12 cellular contexts compared by ENCODE assay signal in the genomic region with DNA sequence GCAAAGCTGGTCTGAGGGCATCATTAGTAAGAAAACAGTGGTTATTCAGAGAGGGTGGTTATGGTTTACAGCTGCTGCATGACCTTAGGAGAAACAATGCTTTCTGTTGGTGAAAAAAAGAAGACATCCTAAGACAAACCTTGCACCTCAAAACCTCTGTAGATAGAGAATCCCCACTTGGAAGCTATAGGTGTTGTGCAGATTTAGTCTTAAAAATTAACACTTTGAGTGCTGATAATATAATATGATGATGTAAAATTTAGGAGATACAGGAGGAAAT. TPM values are rescaled to one million over a fixed set of nuclear protein-coding genes. Genes with fewer than 3 reads are reported as not detected.
A peak's percentile ranks its signal among the peaks of the same experiment; 100 is the strongest.
DNase-seq lines count a peak whose midpoint lies in the region; ATAC-seq, FAIRE-seq and TF ChIP-seq lines count a peak whose summit lies in the region.
"Had no signal": no experiment of that assay in that cellular context is flagged by ENCODE, and none has a peak within 500 bp of the region (broad histone marks: within the 10 kb centered on the region; RNA-seq: fewer than 3 reads in every experiment).

No MANE protein-coding gene starts in this region.

- FAIRE-seq in A549 (lab: Jason Lieb, UNC) = no peak

- H3K36me3 Mint-ChIP-seq in T-helper 17 cell (ENCODE audit: low read depth) (peaks cover 7% of the 10 kb centered on the region), immature natural killer cell (peaks cover 0 to 11% (median 8%) of the 10 kb centered on the region in 3 donors)

- no peak for TF ChIP-seq POLR2A in A549 (IDR thresholded peaks at IDR 0.05; ENCODE audit: low read length)

- H3K27ac Mint-ChIP-seq in T-helper 17 cell = peak overlapping the region; percentile 100
- H3K27ac Mint-ChIP-seq in immature natural killer cell = peak overlapping the region in 5 of 6 donors; percentile 77 to 99 (median 99)

- H3K9me3 Mint-ChIP-seq in immature natural killer cell = peaks cover 0 to 1% (median 0%) of the 10 kb centered on the region in 6 donors

- H3K4me1 ChIP-seq in A549 = peaks cover 42% of the 10 kb centered on the region

- no peak for TF ChIP-seq CTCF in A549 (IDR thresholded peaks at IDR 0.05)
- no peak for TF ChIP-seq CTCF in GM12864 (IDR thresholded peaks at IDR 0.05; ENCODE audit: low read depth, low read length, missing control alignments)

- TF ChIP-seq RAD21 in A549 (conservative IDR thresholded peaks at IDR 0.05 in 1 of 2, IDR thresholded peaks at IDR 0.05 in 1 of 2) = no peak

- H3K4me2 ChIP-seq in A549 = peak overlapping the region; percentile 86

- POLR2A ChIA-PET in A549 (lab: Yijun Ruan, JAX) = no interaction called here

- H3K27ac ChIP-seq in A549 = peak overlapping the region; percentile 53 to 81; a peak in 4 of 6 replicates

- H3K4me1 Mint-ChIP-seq in T-helper 17 cell = peaks cover 65% of the 10 kb centered on the region
- peaks cover 67 to 90% of the 10 kb centered on the region in 2 donors for H3K4me1 Mint-ChIP-seq in immature natural killer cell

- no peak for ATAC-seq in A549
- ATAC-seq in T-helper 17 cell = no peak
- ATAC-seq in HG02571 (IDR thresholded peaks at IDR 0.05; ENCODE audit: unreplicated experiment) = no peak
- ATAC-seq in HG03432 (IDR thresholded peaks at IDR 0.05; ENCODE audit: unreplicated experiment) = no peak
- no peak for ATAC-seq in HG02798 (IDR thresholded peaks at IDR 0.05; ENCODE audit: poor library complexity, unreplicated experiment)

- H3K4me3 Mint-ChIP-seq in T-helper 17 cell (peak overlapping the region; percentile 99), immature natural killer cell (peak overlapping the region; percentile 96 to 99 (median 99))

- H3K9me3 ChIP-seq in A549 (no peaks in the 10 kb centered on the region), T-helper 17 cell (ENCODE audit: control insufficient read depth, low read length, poor library complexity, severe bottlenecking) (no peaks in the 10 kb centered on the region)
- H3K9me3 ChIP-seq: thoracic aorta had no signal

- H3K4me3 ChIP-seq in A549 = peak overlapping the region; percentile 75; the same call in 1 of the 3 replicates
- H3K4me3 ChIP-seq in GM12864 (ENCODE audit: low read depth, low read length) = peak overlapping the region; percentile 90; the same call in 1 of the 2 replicates

- no peak for TF ChIP-seq EP300 in A549 (IDR thresholded peaks at IDR 0.05)

- CTCF ChIA-PET in A549 (lab: Yijun Ruan, JAX) = interaction anchor here (14.8 kb wide), 1 partner anchor 19 kb away, joined by 139 read pairs; no protein-coding TSS in a partner anchor

- DNase-seq in A549 (ENCODE audit: low read depth in 1 of 2, low spot score in 1 of 2) = no peak
- DNase-seq in GM12864 (ENCODE audit: low read depth) = no peak
- DNase-seq in T-helper 17 cell = no peak
- no peak for DNase-seq in immature natural killer cell
- DNase-seq in activated gamma-delta T cell treated with Interleukin-2 at 50 U/mL for 16 hours = no peak
- DNase-seq: NCI-H2029; stimulated activated CD4-positive, alpha-beta T cell treated with anti-CD3 and anti-CD28 coated beads, Interleukin-1b, Interleukin-23, amount 100 ng/mL, for 48 hours had no signal

- H3K27me3 Mint-ChIP-seq in T-helper 17 cell = no peaks in the 10 kb centered on the region
- peaks cover 16 to 25% (median 17%) of the 10 kb centered on the region in 3 donors for H3K27me3 Mint-ChIP-seq in immature natural killer cell (ENCODE audit: low read depth in 3 of 3)

TF ChIP-seq in A549, 52 proteins besides CTCF, POLR2A, EP300 and RAD21:
- TF ChIP-seq, protein P1, sequence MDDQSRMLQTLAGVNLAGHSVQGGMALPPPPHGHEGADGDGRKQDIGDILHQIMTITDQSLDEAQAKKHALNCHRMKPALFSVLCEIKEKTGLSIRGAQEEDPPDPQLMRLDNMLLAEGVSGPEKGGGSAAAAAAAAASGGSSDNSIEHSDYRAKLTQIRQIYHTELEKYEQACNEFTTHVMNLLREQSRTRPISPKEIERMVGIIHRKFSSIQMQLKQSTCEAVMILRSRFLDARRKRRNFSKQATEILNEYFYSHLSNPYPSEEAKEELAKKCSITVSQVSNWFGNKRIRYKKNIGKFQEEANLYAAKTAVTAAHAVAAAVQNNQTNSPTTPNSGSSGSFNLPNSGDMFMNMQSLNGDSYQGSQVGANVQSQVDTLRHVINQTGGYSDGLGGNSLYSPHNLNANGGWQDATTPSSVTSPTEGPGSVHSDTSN (IDR thresholded peaks at IDR 0.05) = no peak
- TF ChIP-seq, protein P2, sequence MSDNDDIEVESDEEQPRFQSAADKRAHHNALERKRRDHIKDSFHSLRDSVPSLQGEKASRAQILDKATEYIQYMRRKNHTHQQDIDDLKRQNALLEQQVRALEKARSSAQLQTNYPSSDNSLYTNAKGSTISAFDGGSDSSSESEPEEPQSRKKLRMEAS (IDR thresholded peaks at IDR 0.05) = no peak
- TF ChIP-seq ELK1 (IDR thresholded peaks at IDR 0.05; ENCODE audit: low read depth, low read length) (no peak), RARB (CRISPR knock-in tag; IDR thresholded peaks at IDR 0.05) (no peak), NPAS2 (CRISPR knock-in tag; IDR thresholded peaks at IDR 0.05; ENCODE audit: borderline replicate concordance) (no peak), TP53 (CRISPR knock-in tag; IDR thresholded peaks at IDR 0.05) (no peak), POLR2AphosphoS2 (conservative IDR thresholded peaks at IDR 0.05; ENCODE audit: low read length) (no peak), SREBF2 (IDR thresholded peaks at IDR 0.05) (no peak)

RNA-seq across cellular contexts. Expression of gene PTTG1, which starts 1.4 kb away (rescaled TPM):
- polyA plus RNA-seq in A549 (2011; rRNA removed) = 180 and 227 TPM in 2 replicates
- 337 and 460 TPM in 2 replicates for polyA plus RNA-seq in A549 (2012; cell fraction: cytosol; rRNA removed)
- polyA plus RNA-seq in A549 (2012; cell fraction: nucleus; rRNA removed) = 109 and 125 TPM in 2 replicates
- 195 to 226 TPM (median 222 TPM) in 3 replicates for polyA plus RNA-seq in A549 (2017; fragmentation: RNase III; extraction: RNeasy Plus Mini Kit Qiagen cat#74134 plus additional on column Dnase treatment)
- polyA minus RNA-seq in A549 (2011; rRNA and poly(A)+ RNA removed) = 40.3 and 40.9 TPM in 2 replicates
- total RNA-seq in T-helper 17 cell = 10 to 100 TPM; 13.9 to 16.0 TPM
- 10 to 100 TPM in 2 of 3 donors, 1 to 10 TPM in 1; 3.0 to 15.4 (median 12.1) TPM for polyA plus RNA-seq in immature natural killer cell

RNA-seq across cellular contexts. Expression of gene SLU7, which starts 1.4 kb away (rescaled TPM):
- polyA plus RNA-seq in A549 (2011; rRNA removed) (49.0 and 67.0 TPM in 2 replicates), A549 (2017; fragmentation: RNase III; extraction: RNeasy Plus Mini Kit Qiagen cat#74134 plus additional on column Dnase treatment) (68.9 to 80.0 TPM (median 75.5 TPM) in 3 replicates), immature natural killer cell (100 to 1,000 TPM in 1 of 3 donors, 10 to 100 TPM in 2; 38.8 to 117 (median 71.0) TPM)
- polyA plus RNA-seq in A549 (2012; cell fraction: cytosol; rRNA removed) = 9.8 and 19.1 TPM in 2 replicates
- 7.3 and 16.3 TPM in 2 replicates for polyA plus RNA-seq in A549 (2012; cell fraction: nucleus; rRNA removed)
- polyA minus RNA-seq in A549 (2011; rRNA and poly(A)+ RNA removed) = 9.0 and 9.3 TPM in 2 replicates
- 10 to 100 TPM; 79.2 to 93.4 TPM for total RNA-seq in T-helper 17 cell

RNA-seq across cellular contexts. Expression of gene FAM200C, which starts 20.4 kb away (rescaled TPM):
- 4.3 TPM in 2 replicates for polyA plus RNA-seq in A549 (2011; rRNA removed)
- 0.63 and 0.82 TPM in 2 replicates for polyA plus RNA-seq in A549 (2012; cell fraction: cytosol; rRNA removed)
- 0.56 and 0.95 TPM in 2 replicates for polyA plus RNA-seq in A549 (2012; cell fraction: nucleus; rRNA removed)
- polyA plus RNA-seq in A549 (2017; fragmentation: RNase III; extraction: RNeasy Plus Mini Kit Qiagen cat#74134 plus additional on column Dnase treatment) = 2.5 to 2.7 TPM (median 2.6 TPM) in 3 replicates
- 1.8 and 2.9 TPM in 2 replicates for polyA minus RNA-seq in A549 (2011; rRNA and poly(A)+ RNA removed)
- total RNA-seq in T-helper 17 cell = not detected
- under 1 TPM in 2 of 3 donors, not detected in 1; 0.36 to 0.48 TPM for polyA plus RNA-seq in immature natural killer cell

RNA-seq across cellular contexts. Expression of gene C1QTNF2, which starts 49.8 kb away (rescaled TPM):
- polyA plus RNA-seq in A549 (2011; rRNA removed) (0.04 TPM in 1 of 2 replicates, not detected in the other), A549 (2017; fragmentation: RNase III; extraction: RNeasy Plus Mini Kit Qiagen cat#74134 plus additional on column Dnase treatment) (0.06 to 0.08 TPM (median 0.08 TPM) in 3 replicates), immature natural killer cell (not detected)
- 0.04 and 0.12 TPM in 2 replicates for polyA plus RNA-seq in A549 (2012; cell fraction: cytosol; rRNA removed)
- 0.16 and 0.20 TPM in 2 replicates for polyA plus RNA-seq in A549 (2012; cell fraction: nucleus; rRNA removed)
- polyA minus RNA-seq in A549 (2011; rRNA and poly(A)+ RNA removed) = not detected in 2 replicates
- not detected for total RNA-seq in T-helper 17 cell
- total RNA-seq: activated CD8-positive, alpha-beta memory T cell treated with anti-CD3 and anti-CD28 coated beads for 36 hours had no signal

Comparison
In these comparisons a context has a peak if more than half of its experiments do, and no peak if none do; other contexts are left out.
1. RNA of gene PTTG1, which starts 1.4 kb away (polyA plus RNA-seq): 109 to 460 TPM in A549; 3.0 to 15.4 TPM in immature natural killer cell; every median in the first group is over 4 times any median in the second.